Comparison of ENCODE assay signal across 10 cellular contexts in genomic region chr12:119594772-119595445, GRCh38. TPM values are rescaled to one million over a fixed set of nuclear protein-coding genes. Genes with fewer than 3 reads are reported as not detected.
DNase-seq lines count a peak whose midpoint lies in the region; ATAC-seq and TF ChIP-seq lines count a peak whose summit lies in the region.
"Had no signal": no experiment of that assay in that cellular context is flagged by ENCODE, and none has a peak within 500 bp of the region (broad histone marks: within the 10 kb centered on the region; RNA-seq: fewer than 3 reads in every experiment).

No MANE protein-coding gene starts in this region.

- intact Hi-C loops in left cardiac atrium (cut with DNase I) (no loop called here), CD14-positive monocyte (cut with micrococcal nuclease) (no loop called here)

- CTCF ChIA-PET in SK-N-SH (lab: Yijun Ruan, JAX): interaction anchor here (1.1 kb wide), 1 partner anchor 9 kb away, joined by 3 read pairs; no protein-coding TSS in a partner anchor

- H3K9me3 ChIP-seq in SK-N-SH (no peaks in the 10 kb centered on the region), parathyroid adenoma (ENCODE audit: control insufficient read depth, low read length) (no peaks in the 10 kb centered on the region)

- H3K9me3 Mint-ChIP-seq in CD14-positive monocyte: peaks cover 0 to 24% (median 6%) of the 10 kb centered on the region in 7 donors

- TF ChIP-seq RAD21 in SK-N-SH (IDR thresholded peaks at IDR 0.05; ENCODE audit: low read length): no peak

- peaks cover 65 to 67% (median 66%) of the 10 kb centered on the region in 3 donors for H3K27me3 Mint-ChIP-seq in CD14-positive monocyte (ENCODE audit: low read depth in 3 of 3)

- no peak for TF ChIP-seq CTCF in SK-N-SH (IDR thresholded peaks at IDR 0.05)
- TF ChIP-seq CTCF in parathyroid adenoma (IDR thresholded peaks at IDR 0.05): no peak
- TF ChIP-seq CTCF in CD14-positive monocyte (IDR thresholded peaks at IDR 0.05): no peak

- peak overlapping the region; percentile 89 for H3K4me2 ChIP-seq in SK-N-SH
- peak overlapping the region; percentile 84 for H3K4me2 ChIP-seq in parathyroid adenoma (ENCODE audit: low read length)

- H3K36me3 ChIP-seq in SK-N-SH (replicated peaks in 1 of 2; ENCODE audit: control insufficient read depth in 1 of 2, insufficient read depth in 2 of 2, low read length in 1 of 2) (no peaks in the 10 kb centered on the region), parathyroid adenoma (ENCODE audit: control insufficient read depth, insufficient read depth, low read length) (no peaks in the 10 kb centered on the region)

- H3K4me1 Mint-ChIP-seq in CD14-positive monocyte: no peaks in the 10 kb centered on the region

- no peaks in the 10 kb centered on the region for H4K20me1 ChIP-seq in SK-N-SH (ENCODE audit: insufficient read depth)

- H3K27ac ChIP-seq in SK-N-SH (ENCODE audit: low read depth in 2 of 2, low read length in 1 of 2) (peak overlapping the region in 1 of 2 experiments; percentile 46; a peak in 1 of 4 replicates), parathyroid adenoma (peak overlapping the region; percentile 88)

- peaks cover 14% of the 10 kb centered on the region for H3F3A ChIP-seq in SK-N-SH (replicated peaks; ENCODE audit: insufficient read depth)

- TF ChIP-seq EP300 in SK-N-SH (IDR thresholded peaks at IDR 0.05; ENCODE audit: borderline replicate concordance in 1 of 2, low read depth in 1 of 2, low read length in 1 of 2): no peak

- H3K27ac Mint-ChIP-seq in CD14-positive monocyte: peak overlapping the region in 1 of 7 donors; percentile 42

- peak; percentile 59 to 72 for ATAC-seq in left cardiac atrium

- peak overlapping the region; percentile 46 to 70 for H3K4me3 ChIP-seq in SK-N-SH (ENCODE audit: low read depth in 2 of 2, low read length in 1 of 2)
- peak overlapping the region; percentile 48 for H3K4me3 ChIP-seq in parathyroid adenoma (ENCODE audit: low read depth, low read length)

- H3K9me2 ChIP-seq in SK-N-SH: no peaks in the 10 kb centered on the region

- 48% methylated on average over 28 of the region's 49 CpGs for WGBS in SK-N-SH (ENCODE audit: low lambda C conversion rate)

- H2AFZ ChIP-seq in SK-N-SH (ENCODE audit: low read depth) (no peak overlapping the region; the same call in 1 of the 2 replicates), parathyroid adenoma (peak overlapping the region; percentile 88)

- no peaks in the 10 kb centered on the region for H3K27me3 ChIP-seq in SK-N-SH (ENCODE audit: insufficient read depth)
- H3K27me3 ChIP-seq in parathyroid adenoma (ENCODE audit: control insufficient read depth, insufficient read depth, low read length): no peaks in the 10 kb centered on the region

- H3K9ac ChIP-seq in SK-N-SH (peak overlapping the region; percentile 54; the same call in 1 of the 2 replicates), parathyroid adenoma (peak overlapping the region; percentile 78)

- H3K79me2 ChIP-seq in SK-N-SH (ENCODE audit: insufficient read depth) (no peaks in the 10 kb centered on the region), parathyroid adenoma (peaks cover 4% of the 10 kb centered on the region)

- peak; percentile 48 for DNase-seq in D341Med (ENCODE audit: low spot score)
- DNase-seq in SK-N-SH: peak; percentile 36
- DNase-seq in left cardiac atrium: peak; percentile 44
- no peak for DNase-seq in NCI-H2029 treated with DMSO at 0.1 percent for 48 hours (lab: John Stamatoyannopoulos, UW)
- DNase-seq in NCI-H446 treated with DMSO at 0.1 percent for 48 hours (lab: John Stamatoyannopoulos, UW): no peak
- DNase-seq in CD14-positive monocyte (ENCODE audit: low spot score): no peak
- no peak for DNase-seq in T1000 (lab: John Stamatoyannopoulos, UW)
- DNase-seq: activated naive CD4-positive, alpha-beta T cell had no signal

- peaks cover 6 to 26% of the 10 kb centered on the region in 2 experiments; a peak in 2 of 4 replicates for H3K4me1 ChIP-seq in SK-N-SH (ENCODE audit: control insufficient read depth in 1 of 2, insufficient read depth in 2 of 2, low read depth in 1 of 2, low read length in 1 of 2)
- peaks cover 23% of the 10 kb centered on the region for H3K4me1 ChIP-seq in parathyroid adenoma

- POLR2A ChIA-PET in SK-N-SH (lab: Yijun Ruan, JAX): no interaction called here

- H3K4me3 Mint-ChIP-seq in CD14-positive monocyte: peak overlapping the region in 1 of 2 donors; percentile 86

- H3K36me3 Mint-ChIP-seq in CD14-positive monocyte: peaks cover 0 to 2% of the 10 kb centered on the region in 2 donors

TF ChIP-seq in SK-N-SH, 30 proteins besides CTCF, POLR2A, EP300 and RAD21:
- TF ChIP-seq NFIC (IDR thresholded peaks at IDR 0.05; ENCODE audit: borderline replicate concordance) (no peak), SIN3A (IDR thresholded peaks at IDR 0.05; ENCODE audit: borderline replicate concordance, low read depth, low read length) (no peak), FOSL2 (IDR thresholded peaks at IDR 0.05; ENCODE audit: borderline replicate concordance, low read depth) (no peak), NRF1 (IDR thresholded peaks at IDR 0.05; ENCODE audit: low read depth, low read length) (no peak), TCF12 (IDR thresholded peaks at IDR 0.05) (peak; percentile 8; the same call in 1 of the 2 replicates), MAX (IDR thresholded peaks at IDR 0.05; ENCODE audit: low read depth) (peak; percentile 47; the same call in 1 of the 2 replicates), RXRA (IDR thresholded peaks at IDR 0.05; ENCODE audit: borderline replicate concordance, low read depth) (no peak), USF1 (IDR thresholded peaks at IDR 0.05; ENCODE audit: borderline replicate concordance, low read depth) (no peak), ZBTB33 (IDR thresholded peaks at IDR 0.05; ENCODE audit: borderline replicate concordance, low read depth) (no peak)

RNA-seq across cellular contexts. Expression of gene TMEM233, which starts 1.3 kb away (rescaled TPM):
- polyA plus RNA-seq in SK-N-SH (2012; rRNA removed) (2.3 and 2.6 TPM in 2 replicates), CD14-positive monocyte (not detected)
- polyA plus RNA-seq in SK-N-SH (2012; cell fraction: cytosol; rRNA removed): 4.3 and 4.4 TPM in 2 replicates
- polyA plus RNA-seq in SK-N-SH (2012; cell fraction: nucleus; rRNA removed): 1.4 and 3.3 TPM in 2 replicates
- total RNA-seq in left cardiac atrium: under 1 TPM; 0.50 to 0.84 TPM
- total RNA-seq: HT1080 had no signal

Comparison
In these comparisons a context has a peak if more than half of its experiments do, and no peak if none do; other contexts are left out.
1. DNase-seq: peak in D341Med (single experiment), SK-N-SH (single experiment) and left cardiac atrium (single experiment); none in NCI-H2029 treated with DMSO at 0.1 percent for 48 hours (single experiment), NCI-H446 treated with DMSO at 0.1 percent for 48 hours (single experiment), CD14-positive monocyte (single experiment) and T1000 (single experiment).